Comparison of ENCODE assay signal across 16 cellular contexts in genomic region chr10:86339226-86339865, GRCh38. TPM values are rescaled to one million over a fixed set of nuclear protein-coding genes. Genes with fewer than 3 reads are reported as not detected.
DNase-seq lines count a peak whose midpoint lies in the region; ATAC-seq, FAIRE-seq and TF ChIP-seq lines count a peak whose summit lies in the region.
"Had no signal": no experiment of that assay in that cellular context is flagged by ENCODE, and none has a peak within 500 bp of the region (broad histone marks: within the 10 kb centered on the region; RNA-seq: fewer than 3 reads in every experiment).

No MANE protein-coding gene starts in this region.

- no peaks in the 10 kb centered on the region for H3K4me1 Mint-ChIP-seq in activated CD4-positive, alpha-beta T cell treated with anti-CD3 and anti-CD28 coated beads, Interleukin-2, amount 10 ng/mL, durations not matched to agents 7 days and 5 days
- H3K4me1 Mint-ChIP-seq in activated CD4-positive, alpha-beta T cell treated with anti-CD3 and anti-CD28 coated beads for 36 hours, result no peaks in the 10 kb centered on the region

- no peaks in the 10 kb centered on the region for H3K4me1 ChIP-seq in sigmoid colon

- no peak for DNase-seq in activated CD4-positive, alpha-beta T cell treated with anti-CD3 and anti-CD28 coated beads, Interleukin-2, amount 10 ng/mL, durations not matched to agents 7 days and 5 days
- DNase-seq in activated CD4-positive, alpha-beta T cell treated with anti-CD3 and anti-CD28 coated beads for 36 hours, result no peak
- DNase-seq in NCI-H1436 (lab: John Stamatoyannopoulos, UW) (peak; percentile 90), left colon (no peak), sigmoid colon (peak; percentile 30), NCI-H748 (lab: John Stamatoyannopoulos, UW; ENCODE audit: unreplicated experiment) (no peak), GM12891 (ENCODE audit: insufficient read length, low spot score) (no peak)
- no peak for DNase-seq in central memory CD4-positive, alpha-beta T cell
- DNase-seq: 8988T, GF-D8, KG1, NCI-H1092, NCI-H187 treated with DMSO at 0.1 percent for 48 hours had no signal

- H3K9me3 ChIP-seq in sigmoid colon, result no peaks in the 10 kb centered on the region

- H3K27me3 ChIP-seq in sigmoid colon, result no peaks in the 10 kb centered on the region
- H3K27me3 ChIP-seq: BLaER1 had no signal

- no peaks in the 10 kb centered on the region for H3K36me3 ChIP-seq in sigmoid colon
- H3K36me3 ChIP-seq: BLaER1 had no signal

- H3K36me3 Mint-ChIP-seq in activated CD4-positive, alpha-beta T cell treated with anti-CD3 and anti-CD28 coated beads, Interleukin-2, amount 10 ng/mL, durations not matched to agents 7 days and 5 days (ENCODE audit: low read depth), result no peaks in the 10 kb centered on the region
- H3K36me3 Mint-ChIP-seq in activated CD4-positive, alpha-beta T cell treated with anti-CD3 and anti-CD28 coated beads for 36 hours (ENCODE audit: low read depth), result no peaks in the 10 kb centered on the region

- no peak for ATAC-seq in activated CD4-positive, alpha-beta T cell treated with anti-CD3 and anti-CD28 coated beads for 36 hours
- ATAC-seq in left colon, result peak; percentile 75

- no peak for TF ChIP-seq POLR2A in sigmoid colon (IDR thresholded peaks at IDR 0.05)
- no peak for TF ChIP-seq POLR2A in GM12891 (IDR thresholded peaks at IDR 0.05; ENCODE audit: low read depth, low read length)

- CTCF ChIA-PET in activated CD4-positive, alpha-beta T cell treated with anti-CD3 and anti-CD28 coated beads, Interleukin-2, amount 10 ng/mL, durations not matched to agents 7 days and 5 days (lab: Charles Lee), result no interaction called here
- CTCF ChIA-PET in activated CD4-positive, alpha-beta T cell treated with anti-CD3 and anti-CD28 coated beads for 36 hours (lab: Charles Lee), result interaction anchor here (0.5 kb wide), 1 partner anchor 63 kb away, joined by 5 read pairs; no protein-coding TSS in a partner anchor

- H3K4me3 ChIP-seq in sigmoid colon, result no peak overlapping the region
- H3K4me3 ChIP-seq: BLaER1 had no signal

- peak overlapping the region; percentile 46 for H3K27ac Mint-ChIP-seq in activated CD4-positive, alpha-beta T cell treated with anti-CD3 and anti-CD28 coated beads, Interleukin-2, amount 10 ng/mL, durations not matched to agents 7 days and 5 days
- H3K27ac Mint-ChIP-seq in activated CD4-positive, alpha-beta T cell treated with anti-CD3 and anti-CD28 coated beads for 36 hours, result no peak overlapping the region

- FAIRE-seq in GM12891 (lab: Jason Lieb, UNC), result no peak
- FAIRE-seq: RCC 7860 had no signal

- POLR2A ChIA-PET in activated CD4-positive, alpha-beta T cell treated with anti-CD3 and anti-CD28 coated beads, Interleukin-2, amount 10 ng/mL, durations not matched to agents 7 days and 5 days (lab: Charles Lee), result no interaction called here
- POLR2A ChIA-PET in activated CD4-positive, alpha-beta T cell treated with anti-CD3 and anti-CD28 coated beads for 36 hours (lab: Charles Lee), result no interaction called here

- TF ChIP-seq CTCF in sigmoid colon (IDR thresholded peaks at IDR 0.05), result no peak

- no peak for TF ChIP-seq EP300 in sigmoid colon (IDR thresholded peaks at IDR 0.05)

- no peak overlapping the region for H3K27ac ChIP-seq in sigmoid colon
- H3K27ac ChIP-seq: BLaER1 had no signal

- intact Hi-C loops in activated CD4-positive, alpha-beta T cell treated with anti-CD3 and anti-CD28 coated beads for 36 hours (cut with DNase I, micrococcal nuclease), result no loop called here
- intact Hi-C loops in left colon (cut with DNase I, micrococcal nuclease) (no loop called here), sigmoid colon (cut with DNase I) (no loop called here)

- WGBS in sigmoid colon, 2 donors, result 68 to 73% methylated on average over 12 of the region's 12 CpGs

- H3K4me3 Mint-ChIP-seq in activated CD4-positive, alpha-beta T cell treated with anti-CD3 and anti-CD28 coated beads, Interleukin-2, amount 10 ng/mL, durations not matched to agents 7 days and 5 days, result no peak overlapping the region
- H3K4me3 Mint-ChIP-seq in activated CD4-positive, alpha-beta T cell treated with anti-CD3 and anti-CD28 coated beads for 36 hours, result no peak overlapping the region

- no peaks in the 10 kb centered on the region for H3K27me3 Mint-ChIP-seq in activated CD4-positive, alpha-beta T cell treated with anti-CD3 and anti-CD28 coated beads, Interleukin-2, amount 10 ng/mL, durations not matched to agents 7 days and 5 days
- no peaks in the 10 kb centered on the region for H3K27me3 Mint-ChIP-seq in activated CD4-positive, alpha-beta T cell treated with anti-CD3 and anti-CD28 coated beads for 36 hours

- no peaks in the 10 kb centered on the region for H3K9me3 Mint-ChIP-seq in activated CD4-positive, alpha-beta T cell treated with anti-CD3 and anti-CD28 coated beads, Interleukin-2, amount 10 ng/mL, durations not matched to agents 7 days and 5 days
- no peaks in the 10 kb centered on the region for H3K9me3 Mint-ChIP-seq in activated CD4-positive, alpha-beta T cell treated with anti-CD3 and anti-CD28 coated beads for 36 hours (ENCODE audit: low read depth)

TF ChIP-seq in GM12891, 5 proteins besides CTCF, POLR2A, EP300 and RAD21:
- no peak for TF ChIP-seq PAX5 (IDR thresholded peaks at IDR 0.05; ENCODE audit: insufficient read depth, low read length, severe bottlenecking)

RNA-seq across cellular contexts. Expression of gene GRID1, which starts 27.2 kb away (rescaled TPM):
- not detected for total RNA-seq in activated CD4-positive, alpha-beta T cell treated with anti-CD3 and anti-CD28 coated beads, Interleukin-2, amount 10 ng/mL, durations not matched to agents 7 days and 5 days
- total RNA-seq in activated CD4-positive, alpha-beta T cell treated with anti-CD3 and anti-CD28 coated beads for 36 hours, result not detected
- total RNA-seq in left colon (1 to 10 TPM in 1 of 2 donors, under 1 TPM in 1; 0.31 to 1.0 TPM), sigmoid colon (1 to 10 TPM in 3 of 4 donors, under 1 TPM in 1; 0.66 to 4.7 (median 1.5) TPM)
- polyA plus RNA-seq in sigmoid colon, result 1 to 10 TPM in 1 of 3 donors, not detected in 2; 1.1 TPM
- 0.19 TPM for polyA plus RNA-seq in GM12891 (2012; ENCODE audit: low read depth, missing spikeins)
- total RNA-seq: M059J had no signal

Comparison
In these comparisons a context has a peak if more than half of its experiments do, and no peak if none do; other contexts are left out.
1. DNase-seq: peak in NCI-H1436 (single experiment) and sigmoid colon (single experiment); none in activated CD4-positive, alpha-beta T cell treated with anti-CD3 and anti-CD28 coated beads, Interleukin-2, amount 10 ng/mL, durations not matched to agents 7 days and 5 days (single experiment), activated CD4-positive, alpha-beta T cell treated with anti-CD3 and anti-CD28 coated beads for 36 hours (single experiment), left colon (0 of 2), NCI-H748 (single experiment), central memory CD4-positive, alpha-beta T cell (single experiment) and GM12891 (single experiment).